1 cellular context compared by ENCODE assay signal in the genomic region with DNA sequence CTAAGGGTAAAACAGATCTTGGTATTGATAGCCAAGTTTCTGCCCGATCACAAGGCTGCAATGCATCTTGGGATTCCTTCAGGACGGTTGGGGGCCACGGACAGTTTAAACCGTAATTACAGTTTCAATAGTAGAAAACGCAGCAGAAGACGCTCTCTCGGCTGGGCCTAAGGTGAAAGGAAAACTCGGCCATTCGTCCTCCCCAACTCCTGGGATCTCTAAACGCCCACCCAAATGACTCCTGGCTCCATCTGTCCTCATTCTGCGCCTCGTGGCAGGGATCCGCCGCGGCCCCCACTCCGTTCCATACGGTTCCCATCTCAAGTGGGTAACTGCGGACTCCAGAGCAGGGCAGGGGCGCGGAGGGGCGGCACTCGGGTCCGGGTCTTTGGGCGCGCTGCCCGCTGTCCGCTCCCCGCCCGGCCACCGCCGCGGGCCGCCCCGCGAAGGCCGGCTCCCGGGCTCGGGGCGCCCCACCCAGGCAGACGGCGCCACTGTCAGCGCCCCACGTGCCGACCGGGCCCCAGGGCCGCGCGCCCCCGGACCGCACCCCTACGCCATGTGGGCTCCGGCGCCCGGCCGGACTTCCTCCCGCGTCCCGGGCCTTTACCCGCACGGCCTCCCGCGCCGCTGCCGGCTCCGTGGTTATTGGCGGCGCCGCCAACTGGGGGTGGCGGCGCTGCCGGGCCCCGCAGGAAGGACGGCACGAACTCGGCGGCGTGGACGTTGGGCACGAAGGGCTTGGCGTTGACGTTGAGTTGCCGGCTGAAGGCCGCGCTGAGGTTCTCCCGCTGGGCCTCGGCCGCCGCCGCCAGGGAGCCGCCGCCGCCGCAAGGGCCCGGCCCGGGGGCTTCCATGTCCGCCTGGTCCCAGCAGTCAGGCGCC.
TF ChIP-seq lines count a peak whose summit lies in the region.

No MANE protein-coding gene starts in this region.

TF ChIP-seq in K562, 482 proteins besides CTCF, POLR2A, EP300 and RAD21 (continued from another document and continues in another):
- TF ChIP-seq, protein P1, sequence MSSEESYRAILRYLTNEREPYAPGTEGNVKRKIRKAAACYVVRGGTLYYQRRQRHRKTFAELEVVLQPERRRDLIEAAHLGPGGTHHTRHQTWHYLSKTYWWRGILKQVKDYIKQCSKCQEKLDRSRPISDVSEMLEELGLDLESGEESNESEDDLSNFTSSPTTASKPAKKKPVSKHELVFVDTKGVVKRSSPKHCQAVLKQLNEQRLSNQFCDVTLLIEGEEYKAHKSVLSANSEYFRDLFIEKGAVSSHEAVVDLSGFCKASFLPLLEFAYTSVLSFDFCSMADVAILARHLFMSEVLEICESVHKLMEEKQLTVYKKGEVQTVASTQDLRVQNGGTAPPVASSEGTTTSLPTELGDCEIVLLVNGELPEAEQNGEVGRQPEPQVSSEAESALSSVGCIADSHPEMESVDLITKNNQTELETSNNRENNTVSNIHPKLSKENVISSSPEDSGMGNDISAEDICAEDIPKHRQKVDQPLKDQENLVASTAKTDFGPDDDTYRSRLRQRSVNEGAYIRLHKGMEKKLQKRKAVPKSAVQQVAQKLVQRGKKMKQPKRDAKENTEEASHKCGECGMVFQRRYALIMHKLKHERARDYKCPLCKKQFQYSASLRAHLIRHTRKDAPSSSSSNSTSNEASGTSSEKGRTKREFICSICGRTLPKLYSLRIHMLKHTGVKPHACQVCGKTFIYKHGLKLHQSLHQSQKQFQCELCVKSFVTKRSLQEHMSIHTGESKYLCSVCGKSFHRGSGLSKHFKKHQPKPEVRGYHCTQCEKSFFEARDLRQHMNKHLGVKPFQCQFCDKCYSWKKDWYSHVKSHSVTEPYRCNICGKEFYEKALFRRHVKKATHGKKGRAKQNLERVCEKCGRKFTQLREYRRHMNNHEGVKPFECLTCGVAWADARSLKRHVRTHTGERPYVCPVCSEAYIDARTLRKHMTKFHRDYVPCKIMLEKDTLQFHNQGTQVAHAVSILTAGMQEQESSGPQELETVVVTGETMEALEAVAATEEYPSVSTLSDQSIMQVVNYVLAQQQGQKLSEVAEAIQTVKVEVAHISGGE (CRISPR knock-in tag; IDR thresholded peaks at IDR 0.05): no peak
- TF ChIP-seq JUND (IDR thresholded peaks at IDR 0.05; ENCODE audit: borderline replicate concordance, low read depth, low read length) (no peak), JUND (tag; IDR thresholded peaks at IDR 0.05; ENCODE audit: borderline replicate concordance, low read depth, low read length) (no peak), MXI1 (IDR thresholded peaks at IDR 0.05; ENCODE audit: low read depth, low read length) (peak; percentile 70; the same call in 1 of the 2 replicates), HMGN3 (IDR thresholded peaks at IDR 0.05; ENCODE audit: borderline replicate concordance, extremely low read depth, insufficient read length, low read depth, low read length) (peak; percentile 55), RFX1 (IDR thresholded peaks at IDR 0.05) (no peak), ELF1 (tag; IDR thresholded peaks at IDR 0.05) (no peak), SAFB2 (IDR thresholded peaks at IDR 0.05; ENCODE audit: borderline replicate concordance, low read depth, low read length, severe bottlenecking) (no peak), RBBP5 (IDR thresholded peaks at IDR 0.05; ENCODE audit: borderline replicate concordance, insufficient read depth, low read length, poor library complexity, severe bottlenecking) (peak; percentile 44), CAMTA2 (CRISPR knock-in tag; conservative IDR thresholded peaks at IDR 0.05) (no peak), SAFB (IDR thresholded peaks at IDR 0.05; ENCODE audit: borderline replicate concordance, low read depth, low read length) (no peak), POLR2G (IDR thresholded peaks at IDR 0.05; ENCODE audit: low read depth, low read length) (no peak), SMARCA5 (IDR thresholded peaks at IDR 0.05) (no peak), ZNF143 (CRISPR knock-in tag; IDR thresholded peaks at IDR 0.05) (peak; percentile 72), CXXC5 (CRISPR knock-in tag; IDR thresholded peaks at IDR 0.05) (peak; percentile 31), NR3C1 (CRISPR knock-in tag; IDR thresholded peaks at IDR 0.05) (peak; percentile 84), NONO (IDR thresholded peaks at IDR 0.05; ENCODE audit: low read depth in 2 of 2, low read length in 1 of 2) (peak; percentile 22 to 69; a peak in 1 of 4 replicates), PTTG1 (tag; IDR thresholded peaks at IDR 0.05; ENCODE audit: low read depth) (no peak), ZEB2 (IDR thresholded peaks at IDR 0.05) (no peak), CCNT2 (IDR thresholded peaks at IDR 0.05; ENCODE audit: borderline replicate concordance, extremely low read depth, insufficient read length, low read depth, low read length) (peak; percentile 25), EGR1 (conservative IDR thresholded peaks at IDR 0.05) (peak; percentile 48), MYC (IDR thresholded peaks at IDR 0.05; ENCODE audit: low read depth, low read length) (peak; percentile 88), MYC (CRISPR knock-in tag; IDR thresholded peaks at IDR 0.05; ENCODE audit: borderline replicate concordance, low read depth) (no peak), JUN (IDR thresholded peaks at IDR 0.05; ENCODE audit: borderline replicate concordance, low read depth, low read length) (peak; percentile 7; the same call in 1 of the 2 replicates), JUN (CRISPR knock-in tag; IDR thresholded peaks at IDR 0.05; ENCODE audit: borderline replicate concordance) (no peak), CHD1 (IDR thresholded peaks at IDR 0.05; ENCODE audit: low read length) (peak; percentile 84), SPI1 (IDR thresholded peaks at IDR 0.05; ENCODE audit: borderline replicate concordance, low read depth, low read length) (peak; percentile 51; the same call in 1 of the 2 replicates), FOXM1 (IDR thresholded peaks at IDR 0.05; ENCODE audit: low read depth) (peak; percentile 32; the same call in 1 of the 2 replicates), FOXM1 (CRISPR knock-in tag; IDR thresholded peaks at IDR 0.05; ENCODE audit: low read depth) (no peak), TBP (optimal IDR thresholded peaks at IDR 0.05; ENCODE audit: low read depth, low read length) (no peak)
- TF ChIP-seq, protein P2, sequence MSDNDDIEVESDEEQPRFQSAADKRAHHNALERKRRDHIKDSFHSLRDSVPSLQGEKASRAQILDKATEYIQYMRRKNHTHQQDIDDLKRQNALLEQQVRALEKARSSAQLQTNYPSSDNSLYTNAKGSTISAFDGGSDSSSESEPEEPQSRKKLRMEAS (CRISPR knock-in tag; IDR thresholded peaks at IDR 0.05): peak; percentile 79; the same call in 1 of the 2 replicates
- TF ChIP-seq, protein P3, sequence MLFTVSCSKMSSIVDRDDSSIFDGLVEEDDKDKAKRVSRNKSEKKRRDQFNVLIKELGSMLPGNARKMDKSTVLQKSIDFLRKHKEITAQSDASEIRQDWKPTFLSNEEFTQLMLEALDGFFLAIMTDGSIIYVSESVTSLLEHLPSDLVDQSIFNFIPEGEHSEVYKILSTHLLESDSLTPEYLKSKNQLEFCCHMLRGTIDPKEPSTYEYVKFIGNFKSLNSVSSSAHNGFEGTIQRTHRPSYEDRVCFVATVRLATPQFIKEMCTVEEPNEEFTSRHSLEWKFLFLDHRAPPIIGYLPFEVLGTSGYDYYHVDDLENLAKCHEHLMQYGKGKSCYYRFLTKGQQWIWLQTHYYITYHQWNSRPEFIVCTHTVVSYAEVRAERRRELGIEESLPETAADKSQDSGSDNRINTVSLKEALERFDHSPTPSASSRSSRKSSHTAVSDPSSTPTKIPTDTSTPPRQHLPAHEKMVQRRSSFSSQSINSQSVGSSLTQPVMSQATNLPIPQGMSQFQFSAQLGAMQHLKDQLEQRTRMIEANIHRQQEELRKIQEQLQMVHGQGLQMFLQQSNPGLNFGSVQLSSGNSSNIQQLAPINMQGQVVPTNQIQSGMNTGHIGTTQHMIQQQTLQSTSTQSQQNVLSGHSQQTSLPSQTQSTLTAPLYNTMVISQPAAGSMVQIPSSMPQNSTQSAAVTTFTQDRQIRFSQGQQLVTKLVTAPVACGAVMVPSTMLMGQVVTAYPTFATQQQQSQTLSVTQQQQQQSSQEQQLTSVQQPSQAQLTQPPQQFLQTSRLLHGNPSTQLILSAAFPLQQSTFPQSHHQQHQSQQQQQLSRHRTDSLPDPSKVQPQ (CRISPR knock-in tag; IDR thresholded peaks at IDR 0.05; ENCODE audit: borderline replicate concordance): no peak
- TF ChIP-seq, protein P4, sequence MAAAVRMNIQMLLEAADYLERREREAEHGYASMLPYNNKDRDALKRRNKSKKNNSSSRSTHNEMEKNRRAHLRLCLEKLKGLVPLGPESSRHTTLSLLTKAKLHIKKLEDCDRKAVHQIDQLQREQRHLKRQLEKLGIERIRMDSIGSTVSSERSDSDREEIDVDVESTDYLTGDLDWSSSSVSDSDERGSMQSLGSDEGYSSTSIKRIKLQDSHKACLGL (CRISPR knock-in tag; IDR thresholded peaks at IDR 0.05; ENCODE audit: borderline replicate concordance, poor library complexity, severe bottlenecking): peak; percentile 54
- TF ChIP-seq, protein P5, sequence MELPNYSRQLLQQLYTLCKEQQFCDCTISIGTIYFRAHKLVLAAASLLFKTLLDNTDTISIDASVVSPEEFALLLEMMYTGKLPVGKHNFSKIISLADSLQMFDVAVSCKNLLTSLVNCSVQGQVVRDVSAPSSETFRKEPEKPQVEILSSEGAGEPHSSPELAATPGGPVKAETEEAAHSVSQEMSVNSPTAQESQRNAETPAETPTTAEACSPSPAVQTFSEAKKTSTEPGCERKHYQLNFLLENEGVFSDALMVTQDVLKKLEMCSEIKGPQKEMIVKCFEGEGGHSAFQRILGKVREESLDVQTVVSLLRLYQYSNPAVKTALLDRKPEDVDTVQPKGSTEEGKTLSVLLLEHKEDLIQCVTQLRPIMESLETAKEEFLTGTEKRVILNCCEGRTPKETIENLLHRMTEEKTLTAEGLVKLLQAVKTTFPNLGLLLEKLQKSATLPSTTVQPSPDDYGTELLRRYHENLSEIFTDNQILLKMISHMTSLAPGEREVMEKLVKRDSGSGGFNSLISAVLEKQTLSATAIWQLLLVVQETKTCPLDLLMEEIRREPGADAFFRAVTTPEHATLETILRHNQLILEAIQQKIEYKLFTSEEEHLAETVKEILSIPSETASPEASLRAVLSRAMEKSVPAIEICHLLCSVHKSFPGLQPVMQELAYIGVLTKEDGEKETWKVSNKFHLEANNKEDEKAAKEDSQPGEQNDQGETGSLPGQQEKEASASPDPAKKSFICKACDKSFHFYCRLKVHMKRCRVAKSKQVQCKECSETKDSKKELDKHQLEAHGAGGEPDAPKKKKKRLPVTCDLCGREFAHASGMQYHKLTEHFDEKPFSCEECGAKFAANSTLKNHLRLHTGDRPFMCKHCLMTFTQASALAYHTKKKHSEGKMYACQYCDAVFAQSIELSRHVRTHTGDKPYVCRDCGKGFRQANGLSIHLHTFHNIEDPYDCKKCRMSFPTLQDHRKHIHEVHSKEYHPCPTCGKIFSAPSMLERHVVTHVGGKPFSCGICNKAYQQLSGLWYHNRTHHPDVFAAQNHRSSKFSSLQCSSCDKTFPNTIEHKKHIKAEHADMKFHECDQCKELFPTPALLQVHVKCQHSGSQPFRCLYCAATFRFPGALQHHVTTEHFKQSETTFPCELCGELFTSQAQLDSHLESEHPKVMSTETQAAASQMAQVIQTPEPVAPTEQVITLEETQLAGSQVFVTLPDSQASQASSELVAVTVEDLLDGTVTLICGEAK (IDR thresholded peaks at IDR 0.05): no peak; the same call in 1 of the 2 replicates
- TF ChIP-seq, protein P5 (CRISPR knock-in tag; IDR thresholded peaks at IDR 0.05): no peak
- TF ChIP-seq, protein P6, sequence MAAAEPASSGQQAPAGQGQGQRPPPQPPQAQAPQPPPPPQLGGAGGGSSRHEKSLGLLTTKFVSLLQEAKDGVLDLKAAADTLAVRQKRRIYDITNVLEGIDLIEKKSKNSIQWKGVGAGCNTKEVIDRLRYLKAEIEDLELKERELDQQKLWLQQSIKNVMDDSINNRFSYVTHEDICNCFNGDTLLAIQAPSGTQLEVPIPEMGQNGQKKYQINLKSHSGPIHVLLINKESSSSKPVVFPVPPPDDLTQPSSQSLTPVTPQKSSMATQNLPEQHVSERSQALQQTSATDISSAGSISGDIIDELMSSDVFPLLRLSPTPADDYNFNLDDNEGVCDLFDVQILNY (CRISPR knock-in tag; IDR thresholded peaks at IDR 0.05): no peak
- TF ChIP-seq, protein P7, sequence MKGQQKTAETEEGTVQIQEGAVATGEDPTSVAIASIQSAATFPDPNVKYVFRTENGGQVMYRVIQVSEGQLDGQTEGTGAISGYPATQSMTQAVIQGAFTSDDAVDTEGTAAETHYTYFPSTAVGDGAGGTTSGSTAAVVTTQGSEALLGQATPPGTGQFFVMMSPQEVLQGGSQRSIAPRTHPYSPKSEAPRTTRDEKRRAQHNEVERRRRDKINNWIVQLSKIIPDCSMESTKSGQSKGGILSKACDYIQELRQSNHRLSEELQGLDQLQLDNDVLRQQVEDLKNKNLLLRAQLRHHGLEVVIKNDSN (CRISPR knock-in tag; IDR thresholded peaks at IDR 0.05): peak; percentile 31; the same call in 1 of the 2 replicates
- TF ChIP-seq, protein P8, sequence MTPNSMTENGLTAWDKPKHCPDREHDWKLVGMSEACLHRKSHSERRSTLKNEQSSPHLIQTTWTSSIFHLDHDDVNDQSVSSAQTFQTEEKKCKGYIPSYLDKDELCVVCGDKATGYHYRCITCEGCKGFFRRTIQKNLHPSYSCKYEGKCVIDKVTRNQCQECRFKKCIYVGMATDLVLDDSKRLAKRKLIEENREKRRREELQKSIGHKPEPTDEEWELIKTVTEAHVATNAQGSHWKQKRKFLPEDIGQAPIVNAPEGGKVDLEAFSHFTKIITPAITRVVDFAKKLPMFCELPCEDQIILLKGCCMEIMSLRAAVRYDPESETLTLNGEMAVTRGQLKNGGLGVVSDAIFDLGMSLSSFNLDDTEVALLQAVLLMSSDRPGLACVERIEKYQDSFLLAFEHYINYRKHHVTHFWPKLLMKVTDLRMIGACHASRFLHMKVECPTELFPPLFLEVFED (CRISPR knock-in tag; conservative IDR thresholded peaks at IDR 0.05): no peak
